Comparison of ENCODE assay signal across 23 cellular contexts in the genomic region with DNA sequence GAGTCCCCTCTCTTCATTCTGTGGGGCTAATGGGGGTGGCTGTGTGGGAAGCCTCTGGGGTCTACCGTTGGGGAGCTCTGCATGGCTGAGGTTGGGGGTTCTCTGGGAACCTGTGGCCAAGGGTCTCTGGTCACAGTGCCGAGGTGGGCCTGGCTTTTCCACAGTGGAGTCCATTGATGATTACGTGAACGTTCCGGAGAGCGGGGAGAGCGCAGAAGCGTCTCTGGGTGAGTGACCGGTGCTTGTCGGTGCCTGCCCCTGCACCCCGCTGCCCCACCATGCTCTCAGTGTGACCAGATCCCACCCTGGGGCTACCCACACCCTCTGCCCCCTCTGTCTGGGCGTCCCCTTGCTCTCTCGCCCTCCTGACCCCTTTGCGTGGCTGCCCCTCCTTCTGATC. TPM values are rescaled to one million over a fixed set of nuclear protein-coding genes. Genes with fewer than 3 reads are reported as not detected.
DNase-seq lines count a peak whose midpoint lies in the region; ATAC-seq and TF ChIP-seq lines count a peak whose summit lies in the region.
"Had no signal": no experiment of that assay in that cellular context is flagged by ENCODE, and none has a peak within 500 bp of the region (broad histone marks: within the 10 kb centered on the region; RNA-seq: fewer than 3 reads in every experiment).

No MANE protein-coding gene starts in this region.

- peak overlapping the region; percentile 66 for H3K4me3 Mint-ChIP-seq in T-helper 1 cell treated with Interleukin-12 subunit alpha and Interleukin-12 subunit beta and Interleukin-4 antibody, amounts not matched to agents 30 μg/mL and 1 μg/mL, for 36 hours
- H3K4me3 Mint-ChIP-seq in natural killer cell treated with Interleukin-12 subunit alpha and Interleukin-12 subunit beta and Interleukin-15 and Interleukin-18, amount 100 ng/mL, for 72 hours: no peak overlapping the region
- no peak overlapping the region for H3K4me3 Mint-ChIP-seq in natural killer cell
- peak overlapping the region; percentile 95 for H3K4me3 Mint-ChIP-seq in activated naive CD8-positive, alpha-beta T cell treated with anti-CD3 and anti-CD28 coated beads, Interleukin-2, amount 10 ng/mL, durations not matched to agents 7 days and 5 days
- peak overlapping the region; percentile 99 to 100 for H3K4me3 Mint-ChIP-seq in stimulated activated naive CD8-positive, alpha-beta T cell treated with anti-CD3 and anti-CD28 coated beads, Interleukin-15, amount 100 ng/mL, for 72 hours
- H3K4me3 Mint-ChIP-seq: B cell had no signal

- H3K27ac Mint-ChIP-seq in T-helper 1 cell treated with Interleukin-12 subunit alpha and Interleukin-12 subunit beta and Interleukin-4 antibody, amounts not matched to agents 30 μg/mL and 1 μg/mL, for 36 hours: peak overlapping the region; percentile 70
- H3K27ac Mint-ChIP-seq in natural killer cell treated with Interleukin-12 subunit alpha and Interleukin-12 subunit beta and Interleukin-15 and Interleukin-18, amount 100 ng/mL, for 72 hours: peak overlapping the region; percentile 53 to 72
- peak overlapping the region in 1 of 2 donors; percentile 97 for H3K27ac Mint-ChIP-seq in natural killer cell
- H3K27ac Mint-ChIP-seq in activated naive CD8-positive, alpha-beta T cell treated with anti-CD3 and anti-CD28 coated beads, Interleukin-2, amount 10 ng/mL, durations not matched to agents 7 days and 5 days: peak overlapping the region; percentile 98
- H3K27ac Mint-ChIP-seq in stimulated activated naive CD8-positive, alpha-beta T cell treated with anti-CD3 and anti-CD28 coated beads, Interleukin-15, amount 100 ng/mL, for 72 hours: peak overlapping the region; percentile 84 to 93
- H3K27ac Mint-ChIP-seq: B cell had no signal

- no peak for ATAC-seq in natural killer cell treated with Interleukin-12 subunit alpha and Interleukin-12 subunit beta and Interleukin-15 and Interleukin-18, amount 100 ng/mL, for 72 hours
- ATAC-seq in natural killer cell (no peak), left lobe of liver (no peak)
- ATAC-seq in activated naive CD8-positive, alpha-beta T cell treated with anti-CD3 and anti-CD28 coated beads, Interleukin-2, amount 10 ng/mL, durations not matched to agents 7 days and 5 days (ENCODE audit: low read depth): no peak
- no peak for ATAC-seq in stimulated activated naive CD8-positive, alpha-beta T cell treated with anti-CD3 and anti-CD28 coated beads, Interleukin-15, amount 100 ng/mL, for 72 hours
- ATAC-seq: GM12878, K562, Right ventricle myocardium inferior had no signal

- peaks cover 41% of the 10 kb centered on the region for H3K4me1 Mint-ChIP-seq in T-helper 1 cell treated with Interleukin-12 subunit alpha and Interleukin-12 subunit beta and Interleukin-4 antibody, amounts not matched to agents 30 μg/mL and 1 μg/mL, for 36 hours (ENCODE audit: low read depth)
- peaks cover 32 to 34% of the 10 kb centered on the region in 2 donors for H3K4me1 Mint-ChIP-seq in natural killer cell treated with Interleukin-12 subunit alpha and Interleukin-12 subunit beta and Interleukin-15 and Interleukin-18, amount 100 ng/mL, for 72 hours (ENCODE audit: low read depth in 2 of 2)
- H3K4me1 Mint-ChIP-seq in natural killer cell: peaks cover 17 to 55% of the 10 kb centered on the region in 2 donors
- H3K4me1 Mint-ChIP-seq in activated naive CD8-positive, alpha-beta T cell treated with anti-CD3 and anti-CD28 coated beads, Interleukin-2, amount 10 ng/mL, durations not matched to agents 7 days and 5 days: peaks cover 41% of the 10 kb centered on the region
- H3K4me1 Mint-ChIP-seq in stimulated activated naive CD8-positive, alpha-beta T cell treated with anti-CD3 and anti-CD28 coated beads, Interleukin-15, amount 100 ng/mL, for 72 hours: peaks cover 63% of the 10 kb centered on the region

- POLR2A ChIA-PET in activated naive CD8-positive, alpha-beta T cell treated with anti-CD3 and anti-CD28 coated beads, Interleukin-2, amount 10 ng/mL, durations not matched to agents 7 days and 5 days (lab: Charles Lee): interaction anchor here (0.8 to 7.9 kb wide), 5 partner anchors 11 to 36 kb away, joined by 3 to 62 read pairs (median 4); partner anchors contain the start of gene SPNS1

- intact Hi-C loops in natural killer cell (cut with micrococcal nuclease): no loop called here

- peaks cover 61% of the 10 kb centered on the region for H3K36me3 Mint-ChIP-seq in T-helper 1 cell treated with Interleukin-12 subunit alpha and Interleukin-12 subunit beta and Interleukin-4 antibody, amounts not matched to agents 30 μg/mL and 1 μg/mL, for 36 hours (ENCODE audit: low read depth)
- H3K36me3 Mint-ChIP-seq in natural killer cell treated with Interleukin-12 subunit alpha and Interleukin-12 subunit beta and Interleukin-15 and Interleukin-18, amount 100 ng/mL, for 72 hours: peaks cover 9% of the 10 kb centered on the region
- H3K36me3 Mint-ChIP-seq in natural killer cell: no peaks in the 10 kb centered on the region
- peaks cover 52% of the 10 kb centered on the region for H3K36me3 Mint-ChIP-seq in activated naive CD8-positive, alpha-beta T cell treated with anti-CD3 and anti-CD28 coated beads, Interleukin-2, amount 10 ng/mL, durations not matched to agents 7 days and 5 days

- DNase-seq in T-helper 1 cell (no peak), natural killer cell (no peak), left lobe of liver (ENCODE audit: low spot score) (no peak), putamen (ENCODE audit: low spot score) (no peak)
- no peak for DNase-seq in natural killer cell treated with Interleukin-12 subunit alpha and Interleukin-12 subunit beta and Interleukin-15 and Interleukin-18, amount 100 ng/mL, for 72 hours (ENCODE audit: low spot score)
- DNase-seq in activated naive CD8-positive, alpha-beta T cell treated with anti-CD3 and anti-CD28 coated beads, Interleukin-2, amount 10 ng/mL, durations not matched to agents 7 days and 5 days: no peak
- no peak for DNase-seq in stimulated activated naive CD8-positive, alpha-beta T cell treated with anti-CD3 and anti-CD28 coated beads, Interleukin-15, amount 100 ng/mL, for 72 hours
- DNase-seq: activated CD4-positive, CD25-positive, alpha-beta regulatory T cell; central memory CD4-positive, alpha-beta T cell; MM.1S; NCI-H1417 treated with DMSO at 0.1 percent for 48 hours; NCI-H2107; NCI-H446 treated with DMSO at 0.1 percent for 48 hours had no signal

- H3K9me3 Mint-ChIP-seq in T-helper 1 cell treated with Interleukin-12 subunit alpha and Interleukin-12 subunit beta and Interleukin-4 antibody, amounts not matched to agents 30 μg/mL and 1 μg/mL, for 36 hours: peaks cover 6% of the 10 kb centered on the region
- no peaks in the 10 kb centered on the region for H3K9me3 Mint-ChIP-seq in natural killer cell treated with Interleukin-12 subunit alpha and Interleukin-12 subunit beta and Interleukin-15 and Interleukin-18, amount 100 ng/mL, for 72 hours
- H3K9me3 Mint-ChIP-seq in natural killer cell: peaks cover 0 to 5% of the 10 kb centered on the region in 2 donors
- peaks cover 1% of the 10 kb centered on the region for H3K9me3 Mint-ChIP-seq in activated naive CD8-positive, alpha-beta T cell treated with anti-CD3 and anti-CD28 coated beads, Interleukin-2, amount 10 ng/mL, durations not matched to agents 7 days and 5 days
- peaks cover 9 to 12% of the 10 kb centered on the region in 2 donors for H3K9me3 Mint-ChIP-seq in stimulated activated naive CD8-positive, alpha-beta T cell treated with anti-CD3 and anti-CD28 coated beads, Interleukin-15, amount 100 ng/mL, for 72 hours

- TF ChIP-seq CTCF in natural killer cell (IDR thresholded peaks at IDR 0.05): no peak

- H3K27me3 Mint-ChIP-seq in T-helper 1 cell treated with Interleukin-12 subunit alpha and Interleukin-12 subunit beta and Interleukin-4 antibody, amounts not matched to agents 30 μg/mL and 1 μg/mL, for 36 hours (ENCODE audit: low read depth): no peaks in the 10 kb centered on the region
- no peaks in the 10 kb centered on the region for H3K27me3 Mint-ChIP-seq in natural killer cell treated with Interleukin-12 subunit alpha and Interleukin-12 subunit beta and Interleukin-15 and Interleukin-18, amount 100 ng/mL, for 72 hours
- H3K27me3 Mint-ChIP-seq in natural killer cell (ENCODE audit: low read depth in 2 of 2): no peaks in the 10 kb centered on the region
- no peaks in the 10 kb centered on the region for H3K27me3 Mint-ChIP-seq in activated naive CD8-positive, alpha-beta T cell treated with anti-CD3 and anti-CD28 coated beads, Interleukin-2, amount 10 ng/mL, durations not matched to agents 7 days and 5 days
- no peaks in the 10 kb centered on the region for H3K27me3 Mint-ChIP-seq in stimulated activated naive CD8-positive, alpha-beta T cell treated with anti-CD3 and anti-CD28 coated beads, Interleukin-15, amount 100 ng/mL, for 72 hours

RNA-seq across cellular contexts. Expression of gene LAT, which starts 4.5 kb away (rescaled TPM):
- 100 to 1,000 TPM in 1 of 2 donors, 10 to 100 TPM in 1; 56.3 to 108 TPM for total RNA-seq in natural killer cell treated with Interleukin-12 subunit alpha and Interleukin-12 subunit beta and Interleukin-15 and Interleukin-18, amount 100 ng/mL, for 72 hours
- total RNA-seq in natural killer cell (100 to 1,000 TPM; 130 to 148 (median 147) TPM), left lobe of liver (3.5 TPM)
- total RNA-seq in activated naive CD8-positive, alpha-beta T cell treated with anti-CD3 and anti-CD28 coated beads, Interleukin-2, amount 10 ng/mL, durations not matched to agents 7 days and 5 days: 100 to 1,000 TPM; 288 to 297 TPM

RNA-seq across cellular contexts. Expression of gene SPNS1, which starts 14.8 kb away (rescaled TPM):
- total RNA-seq in natural killer cell treated with Interleukin-12 subunit alpha and Interleukin-12 subunit beta and Interleukin-15 and Interleukin-18, amount 100 ng/mL, for 72 hours: 10 to 100 TPM; 30.1 to 41.3 TPM
- total RNA-seq in natural killer cell: 10 to 100 TPM; 36.0 to 44.3 (median 36.9) TPM
- 10 to 100 TPM; 28.1 to 30.1 TPM for total RNA-seq in activated naive CD8-positive, alpha-beta T cell treated with anti-CD3 and anti-CD28 coated beads, Interleukin-2, amount 10 ng/mL, durations not matched to agents 7 days and 5 days
- 22.8 TPM for total RNA-seq in left lobe of liver

RNA-seq across cellular contexts. Expression of gene NFATC2IP, which starts 38.6 kb away (rescaled TPM):
- 100 to 1,000 TPM in 1 of 2 donors, 10 to 100 TPM in 1; 95.4 to 153 TPM for total RNA-seq in natural killer cell treated with Interleukin-12 subunit alpha and Interleukin-12 subunit beta and Interleukin-15 and Interleukin-18, amount 100 ng/mL, for 72 hours
- total RNA-seq in natural killer cell: 100 to 1,000 TPM in 2 of 3 donors, 10 to 100 TPM in 1; 87.1 to 132 (median 108) TPM
- 100 to 1,000 TPM; 115 to 117 TPM for total RNA-seq in activated naive CD8-positive, alpha-beta T cell treated with anti-CD3 and anti-CD28 coated beads, Interleukin-2, amount 10 ng/mL, durations not matched to agents 7 days and 5 days
- 15.2 TPM for total RNA-seq in left lobe of liver

RNA-seq across cellular contexts. Expression of gene CD19, which starts 57.6 kb away (rescaled TPM):
- total RNA-seq in natural killer cell treated with Interleukin-12 subunit alpha and Interleukin-12 subunit beta and Interleukin-15 and Interleukin-18, amount 100 ng/mL, for 72 hours: 1 to 10 TPM in 1 of 2 donors, not detected in 1; 1.7 TPM
- total RNA-seq in natural killer cell (1 to 10 TPM in 1 of 3 donors, under 1 TPM in 2; 0.79 to 2.5 (median 0.96) TPM), left lobe of liver (not detected)
- under 1 TPM; 0.40 to 0.83 TPM for total RNA-seq in activated naive CD8-positive, alpha-beta T cell treated with anti-CD3 and anti-CD28 coated beads, Interleukin-2, amount 10 ng/mL, durations not matched to agents 7 days and 5 days
- total RNA-seq: dermis microvascular lymphatic vessel endothelial cell, endothelial cell of umbilical vein, glomerular endothelial cell, HT-29, Right ventricle myocardium inferior, ureter had no signal

Comparison
In these comparisons a context has a peak if more than half of its experiments do, and no peak if none do; other contexts are left out.
1. H3K4me3 Mint-ChIP-seq: peak in T-helper 1 cell treated with Interleukin-12 subunit alpha and Interleukin-12 subunit beta and Interleukin-4 antibody, amounts not matched to agents 30 μg/mL and 1 μg/mL, for 36 hours (single experiment), activated naive CD8-positive, alpha-beta T cell treated with anti-CD3 and anti-CD28 coated beads, Interleukin-2, amount 10 ng/mL, durations not matched to agents 7 days and 5 days (single experiment) and stimulated activated naive CD8-positive, alpha-beta T cell treated with anti-CD3 and anti-CD28 coated beads, Interleukin-15, amount 100 ng/mL, for 72 hours (2 of 2); none in natural killer cell treated with Interleukin-12 subunit alpha and Interleukin-12 subunit beta and Interleukin-15 and Interleukin-18, amount 100 ng/mL, for 72 hours (single experiment) and natural killer cell (single experiment).
2. RNA of gene LAT, which starts 4.5 kb away (total RNA-seq): 288 to 297 TPM in activated naive CD8-positive, alpha-beta T cell treated with anti-CD3 and anti-CD28 coated beads, Interleukin-2, amount 10 ng/mL, durations not matched to agents 7 days and 5 days, 130 to 148 TPM in natural killer cell and 56.3 to 108 TPM in natural killer cell treated with Interleukin-12 subunit alpha and Interleukin-12 subunit beta and Interleukin-15 and Interleukin-18, amount 100 ng/mL, for 72 hours; 3.5 TPM in left lobe of liver (single experiment); every median in the first group is over 10 times any median in the second.